Comparison of ENCODE assay signal across 1 cellular context in the genomic region with DNA sequence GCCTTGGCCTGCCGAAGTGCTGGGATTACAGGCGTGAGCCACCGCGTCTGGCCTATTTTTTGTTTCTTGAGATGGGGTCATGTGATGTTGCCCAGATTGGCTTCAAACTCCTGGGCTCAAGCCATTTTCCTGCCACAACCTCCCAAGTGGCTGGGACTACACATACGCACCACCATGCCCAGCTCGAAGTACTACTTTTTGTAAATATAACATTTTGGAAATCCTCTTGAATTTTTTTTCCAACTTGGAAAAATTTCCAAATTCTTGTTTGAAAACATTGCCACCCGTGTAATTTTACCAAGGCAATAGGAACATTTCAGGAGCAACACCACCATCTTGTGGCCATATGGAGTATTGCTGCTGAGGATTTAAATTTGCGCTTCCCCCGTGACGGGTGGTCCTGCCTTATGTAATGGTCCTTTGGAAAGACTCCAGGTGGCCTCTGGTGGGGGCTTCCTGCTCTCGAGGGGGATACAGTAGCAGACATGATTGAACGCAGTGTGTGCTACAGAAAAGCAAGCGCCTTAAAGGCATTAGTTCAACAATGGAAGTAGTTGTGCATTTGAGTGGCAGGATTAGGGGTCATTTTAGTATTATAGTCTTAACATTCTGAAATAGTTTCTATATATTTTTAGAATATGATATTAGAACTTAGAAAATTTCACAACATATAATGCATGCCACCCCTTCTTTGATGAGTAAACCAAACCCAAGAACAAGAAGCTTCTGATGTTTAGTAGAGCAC.
TF ChIP-seq lines count a peak whose summit lies in the region.

No MANE protein-coding gene starts in this region.

TF ChIP-seq in HepG2, 621 proteins besides CTCF, POLR2A, EP300 and RAD21:
- TF ChIP-seq, protein P1, sequence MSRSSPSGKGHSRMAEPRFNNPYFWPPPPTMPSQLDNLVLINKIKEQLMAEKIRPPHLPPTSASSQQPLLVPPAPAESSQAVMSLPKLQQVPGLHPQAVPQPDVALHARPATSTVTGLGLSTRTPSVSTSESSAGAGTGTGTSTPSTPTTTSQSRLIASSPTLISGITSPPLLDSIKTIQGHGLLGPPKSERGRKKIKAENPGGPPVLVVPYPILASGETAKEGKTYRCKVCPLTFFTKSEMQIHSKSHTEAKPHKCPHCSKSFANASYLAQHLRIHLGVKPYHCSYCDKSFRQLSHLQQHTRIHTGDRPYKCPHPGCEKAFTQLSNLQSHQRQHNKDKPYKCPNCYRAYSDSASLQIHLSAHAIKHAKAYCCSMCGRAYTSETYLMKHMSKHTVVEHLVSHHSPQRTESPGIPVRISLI (CRISPR knock-in tag; IDR thresholded peaks at IDR 0.05; ENCODE audit: borderline replicate concordance): no peak
- TF ChIP-seq STAG1 (CRISPR knock-in tag; IDR thresholded peaks at IDR 0.05) (peak; percentile 80), MEIS1 (CRISPR knock-in tag; IDR thresholded peaks at IDR 0.05; ENCODE audit: borderline replicate concordance) (no peak), FOXO1 (CRISPR knock-in tag; IDR thresholded peaks at IDR 0.05) (no peak), SMAD1 (CRISPR knock-in tag; IDR thresholded peaks at IDR 0.05; ENCODE audit: borderline replicate concordance, low read depth) (no peak), ZNF331 (CRISPR knock-in tag; IDR thresholded peaks at IDR 0.05) (no peak), ZNF260 (CRISPR knock-in tag; IDR thresholded peaks at IDR 0.05; ENCODE audit: borderline replicate concordance, low read depth) (no peak), SMC3 (IDR thresholded peaks at IDR 0.05; ENCODE audit: low read length) (peak; percentile 80), HCFC1 (IDR thresholded peaks at IDR 0.05; ENCODE audit: low read depth, low read length) (no peak), ZNF703 (CRISPR knock-in tag; IDR thresholded peaks at IDR 0.05; ENCODE audit: borderline replicate concordance) (no peak), ZNF333 (CRISPR knock-in tag; IDR thresholded peaks at IDR 0.05; ENCODE audit: borderline replicate concordance) (no peak), GABPB1 (CRISPR knock-in tag; IDR thresholded peaks at IDR 0.05) (no peak), ZNF205 (CRISPR knock-in tag; IDR thresholded peaks at IDR 0.05) (no peak), KDM5A (IDR thresholded peaks at IDR 0.05; ENCODE audit: borderline replicate concordance, low read length) (peak; percentile 25; the same call in 1 of the 2 replicates), U2AF2 (IDR thresholded peaks at IDR 0.05; ENCODE audit: low read depth, low read length) (no peak), ZNF274 (CRISPR knock-in tag; IDR thresholded peaks at IDR 0.05) (no peak), TBP (CRISPR knock-in tag; IDR thresholded peaks at IDR 0.05) (no peak), ZBTB7B (CRISPR knock-in tag; IDR thresholded peaks at IDR 0.05) (peak; percentile 55; the same call in 1 of the 2 replicates), ZFP62 (CRISPR knock-in tag; IDR thresholded peaks at IDR 0.05) (no peak)
- TF ChIP-seq, protein P2, sequence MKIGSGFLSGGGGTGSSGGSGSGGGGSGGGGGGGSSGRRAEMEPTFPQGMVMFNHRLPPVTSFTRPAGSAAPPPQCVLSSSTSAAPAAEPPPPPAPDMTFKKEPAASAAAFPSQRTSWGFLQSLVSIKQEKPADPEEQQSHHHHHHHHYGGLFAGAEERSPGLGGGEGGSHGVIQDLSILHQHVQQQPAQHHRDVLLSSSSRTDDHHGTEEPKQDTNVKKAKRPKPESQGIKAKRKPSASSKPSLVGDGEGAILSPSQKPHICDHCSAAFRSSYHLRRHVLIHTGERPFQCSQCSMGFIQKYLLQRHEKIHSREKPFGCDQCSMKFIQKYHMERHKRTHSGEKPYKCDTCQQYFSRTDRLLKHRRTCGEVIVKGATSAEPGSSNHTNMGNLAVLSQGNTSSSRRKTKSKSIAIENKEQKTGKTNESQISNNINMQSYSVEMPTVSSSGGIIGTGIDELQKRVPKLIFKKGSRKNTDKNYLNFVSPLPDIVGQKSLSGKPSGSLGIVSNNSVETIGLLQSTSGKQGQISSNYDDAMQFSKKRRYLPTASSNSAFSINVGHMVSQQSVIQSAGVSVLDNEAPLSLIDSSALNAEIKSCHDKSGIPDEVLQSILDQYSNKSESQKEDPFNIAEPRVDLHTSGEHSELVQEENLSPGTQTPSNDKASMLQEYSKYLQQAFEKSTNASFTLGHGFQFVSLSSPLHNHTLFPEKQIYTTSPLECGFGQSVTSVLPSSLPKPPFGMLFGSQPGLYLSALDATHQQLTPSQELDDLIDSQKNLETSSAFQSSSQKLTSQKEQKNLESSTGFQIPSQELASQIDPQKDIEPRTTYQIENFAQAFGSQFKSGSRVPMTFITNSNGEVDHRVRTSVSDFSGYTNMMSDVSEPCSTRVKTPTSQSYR (CRISPR knock-in tag; IDR thresholded peaks at IDR 0.05; ENCODE audit: borderline replicate concordance): no peak
- TF ChIP-seq, protein P3, sequence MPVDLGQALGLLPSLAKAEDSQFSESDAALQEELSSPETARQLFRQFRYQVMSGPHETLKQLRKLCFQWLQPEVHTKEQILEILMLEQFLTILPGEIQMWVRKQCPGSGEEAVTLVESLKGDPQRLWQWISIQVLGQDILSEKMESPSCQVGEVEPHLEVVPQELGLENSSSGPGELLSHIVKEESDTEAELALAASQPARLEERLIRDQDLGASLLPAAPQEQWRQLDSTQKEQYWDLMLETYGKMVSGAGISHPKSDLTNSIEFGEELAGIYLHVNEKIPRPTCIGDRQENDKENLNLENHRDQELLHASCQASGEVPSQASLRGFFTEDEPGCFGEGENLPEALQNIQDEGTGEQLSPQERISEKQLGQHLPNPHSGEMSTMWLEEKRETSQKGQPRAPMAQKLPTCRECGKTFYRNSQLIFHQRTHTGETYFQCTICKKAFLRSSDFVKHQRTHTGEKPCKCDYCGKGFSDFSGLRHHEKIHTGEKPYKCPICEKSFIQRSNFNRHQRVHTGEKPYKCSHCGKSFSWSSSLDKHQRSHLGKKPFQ (CRISPR knock-in tag; IDR thresholded peaks at IDR 0.05; ENCODE audit: insufficient replicate concordance): no peak
- TF ChIP-seq, protein P4, sequence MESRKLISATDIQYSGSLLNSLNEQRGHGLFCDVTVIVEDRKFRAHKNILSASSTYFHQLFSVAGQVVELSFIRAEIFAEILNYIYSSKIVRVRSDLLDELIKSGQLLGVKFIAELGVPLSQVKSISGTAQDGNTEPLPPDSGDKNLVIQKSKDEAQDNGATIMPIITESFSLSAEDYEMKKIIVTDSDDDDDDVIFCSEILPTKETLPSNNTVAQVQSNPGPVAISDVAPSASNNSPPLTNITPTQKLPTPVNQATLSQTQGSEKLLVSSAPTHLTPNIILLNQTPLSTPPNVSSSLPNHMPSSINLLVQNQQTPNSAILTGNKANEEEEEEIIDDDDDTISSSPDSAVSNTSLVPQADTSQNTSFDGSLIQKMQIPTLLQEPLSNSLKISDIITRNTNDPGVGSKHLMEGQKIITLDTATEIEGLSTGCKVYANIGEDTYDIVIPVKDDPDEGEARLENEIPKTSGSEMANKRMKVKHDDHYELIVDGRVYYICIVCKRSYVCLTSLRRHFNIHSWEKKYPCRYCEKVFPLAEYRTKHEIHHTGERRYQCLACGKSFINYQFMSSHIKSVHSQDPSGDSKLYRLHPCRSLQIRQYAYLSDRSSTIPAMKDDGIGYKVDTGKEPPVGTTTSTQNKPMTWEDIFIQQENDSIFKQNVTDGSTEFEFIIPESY (CRISPR knock-in tag; IDR thresholded peaks at IDR 0.05): peak; percentile 92
- TF ChIP-seq, protein P5, sequence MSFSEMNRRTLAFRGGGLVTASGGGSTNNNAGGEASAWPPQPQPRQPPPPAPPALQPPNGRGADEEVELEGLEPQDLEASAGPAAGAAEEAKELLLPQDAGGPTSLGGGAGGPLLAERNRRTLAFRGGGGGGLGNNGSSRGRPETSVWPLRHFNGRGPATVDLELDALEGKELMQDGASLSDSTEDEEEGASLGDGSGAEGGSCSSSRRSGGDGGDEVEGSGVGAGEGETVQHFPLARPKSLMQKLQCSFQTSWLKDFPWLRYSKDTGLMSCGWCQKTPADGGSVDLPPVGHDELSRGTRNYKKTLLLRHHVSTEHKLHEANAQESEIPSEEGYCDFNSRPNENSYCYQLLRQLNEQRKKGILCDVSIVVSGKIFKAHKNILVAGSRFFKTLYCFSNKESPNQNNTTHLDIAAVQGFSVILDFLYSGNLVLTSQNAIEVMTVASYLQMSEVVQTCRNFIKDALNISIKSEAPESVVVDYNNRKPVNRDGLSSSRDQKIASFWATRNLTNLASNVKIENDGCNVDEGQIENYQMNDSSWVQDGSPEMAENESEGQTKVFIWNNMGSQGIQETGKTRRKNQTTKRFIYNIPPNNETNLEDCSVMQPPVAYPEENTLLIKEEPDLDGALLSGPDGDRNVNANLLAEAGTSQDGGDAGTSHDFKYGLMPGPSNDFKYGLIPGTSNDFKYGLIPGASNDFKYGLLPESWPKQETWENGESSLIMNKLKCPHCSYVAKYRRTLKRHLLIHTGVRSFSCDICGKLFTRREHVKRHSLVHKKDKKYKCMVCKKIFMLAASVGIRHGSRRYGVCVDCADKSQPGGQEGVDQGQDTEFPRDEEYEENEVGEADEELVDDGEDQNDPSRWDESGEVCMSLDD (CRISPR knock-in tag; IDR thresholded peaks at IDR 0.05; ENCODE audit: borderline replicate concordance): no peak
